In genomic region chr6:34407915-34408314, GRCh38 we compare ENCODE assay signal across 5 cellular contexts. TPM values are rescaled to one million over a fixed set of nuclear protein-coding genes. Genes with fewer than 3 reads are reported as not detected.
"Had no signal": no experiment of that assay in that cellular context is flagged by ENCODE, and none has a peak within 500 bp of the region (broad histone marks: within the 10 kb centered on the region; RNA-seq: fewer than 3 reads in every experiment).

No MANE protein-coding gene starts in this region.

RNA-seq across cellular contexts. Expression of gene PACSIN1, which starts 58.0 kb away (rescaled TPM):
- total RNA-seq: omental fat pad, osteoblast, osteocyte, pulmonary artery endothelial cell, smooth muscle cell had no signal
- polyA plus RNA-seq: smooth muscle cell had no signal
